Comparison of ENCODE assay signal across 20 cellular contexts in the genomic region with DNA sequence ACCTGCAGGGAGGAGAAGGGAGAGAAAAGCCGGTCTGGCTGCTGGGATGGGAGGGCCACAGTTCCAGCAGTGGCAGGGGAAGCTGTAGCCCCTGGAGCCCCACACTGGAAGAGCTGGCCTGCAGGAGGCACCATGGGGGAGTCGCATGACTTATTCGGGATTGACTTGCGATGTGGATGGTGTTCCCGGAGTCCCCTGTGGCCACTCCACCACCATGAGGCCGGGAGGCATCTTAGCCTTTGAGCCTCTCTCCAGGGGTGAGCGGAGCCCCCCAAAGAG.
DNase-seq lines count a peak whose midpoint lies in the region; ATAC-seq and TF ChIP-seq lines count a peak whose summit lies in the region.
"Had no signal": no experiment of that assay in that cellular context is flagged by ENCODE, and none has a peak within 500 bp of the region (broad histone marks: within the 10 kb centered on the region; RNA-seq: fewer than 3 reads in every experiment).

No MANE protein-coding gene starts in this region.

- CTCF ChIA-PET in HEK293 (lab: Yijun Ruan, JAX): interaction anchor here (0.5 kb wide), 1 partner anchor 83 kb away, joined by 3 read pairs; no protein-coding TSS in a partner anchor

- H3F3A ChIP-seq in GM23338 (replicated peaks; ENCODE audit: low read depth): no peaks in the 10 kb centered on the region

- H2AFZ ChIP-seq in GM23338 (no peak overlapping the region), neuronal stem cell (ENCODE audit: low read length) (no peak overlapping the region)

- peak overlapping the region; percentile 91 for H3K23ac ChIP-seq in neuronal stem cell (ENCODE audit: low read depth, low read length, poor library complexity)

- ATAC-seq in GM23338 (peak; percentile 11; the same call in 2 of the 3 replicates), HG02884 (IDR thresholded peaks at IDR 0.05; ENCODE audit: unreplicated experiment) (no peak), T-helper 17 cell (no peak)
- ATAC-seq: A549; CD8-positive, alpha-beta T cell had no signal

- H4K20me1 ChIP-seq in GM23338 (replicated peaks; ENCODE audit: insufficient read depth): no peaks in the 10 kb centered on the region

- H3K36me3 Mint-ChIP-seq in GM23338 (ENCODE audit: low read depth) (no peaks in the 10 kb centered on the region), T-helper 17 cell (ENCODE audit: low read depth) (no peaks in the 10 kb centered on the region)
- H3K36me3 Mint-ChIP-seq: CD8-positive, alpha-beta T cell had no signal

- H3K4me1 Mint-ChIP-seq in GM23338: peaks cover 3% of the 10 kb centered on the region; the same call in 2 of the 3 replicates
- H3K4me1 Mint-ChIP-seq in T-helper 17 cell: peaks cover 12% of the 10 kb centered on the region
- H3K4me1 Mint-ChIP-seq: B cell had no signal

- peak overlapping the region; percentile 60 for H3K9ac ChIP-seq in neuronal stem cell (ENCODE audit: low read depth, low read length, poor library complexity)
- H3K9ac ChIP-seq: BLaER1 treated with 17β-estradiol and CSF1 and Interleukin-3, amounts not matched to agents 10 nM and 100 nM had no signal

- no peak overlapping the region for H3K27ac Mint-ChIP-seq in GM23338
- no peak overlapping the region for H3K27ac Mint-ChIP-seq in T-helper 17 cell
- H3K27ac Mint-ChIP-seq: B cell; CD4-positive, alpha-beta T cell; CD8-positive, alpha-beta T cell had no signal

- H4K91ac ChIP-seq in neuronal stem cell (ENCODE audit: low read depth, low read length, poor library complexity): no peak overlapping the region

- H3K27ac ChIP-seq in GM23338 (ENCODE audit: low read depth): no peak overlapping the region
- H3K27ac ChIP-seq in HEK293 (ENCODE audit: extremely low read depth, low read depth, low read length): no peak overlapping the region
- no peak overlapping the region for H3K27ac ChIP-seq in neuronal stem cell (replicated peaks; ENCODE audit: low read length)
- H3K27ac ChIP-seq: 22Rv1; A549; BLaER1 treated with 17β-estradiol and CSF1 and Interleukin-3, amounts not matched to agents 10 nM and 100 nM; C4-2B had no signal

- H3K9me3 ChIP-seq in HEK293 (ENCODE audit: control insufficient read depth, insufficient read depth, low read depth, low read length) (no peaks in the 10 kb centered on the region), neuronal stem cell (replicated peaks in 1 of 2; ENCODE audit: control insufficient read depth in 2 of 2, insufficient read depth in 1 of 2, low read depth in 1 of 2, low read length in 2 of 2) (no peaks in the 10 kb centered on the region), T-helper 17 cell (ENCODE audit: control insufficient read depth, low read length, poor library complexity, severe bottlenecking) (no peaks in the 10 kb centered on the region)
- H3K9me3 ChIP-seq: A549; BLaER1 treated with 17β-estradiol and CSF1 and Interleukin-3, amounts not matched to agents 10 nM and 100 nM; Caco-2 had no signal

- no peak overlapping the region for H2BK15ac ChIP-seq in neuronal stem cell (ENCODE audit: low read length)

- H3K4me1 ChIP-seq in GM23338 (ENCODE audit: insufficient read depth): no peaks in the 10 kb centered on the region
- H3K4me1 ChIP-seq in HEK293 (ENCODE audit: control insufficient read depth, insufficient read depth, low read length): no peaks in the 10 kb centered on the region
- no peaks in the 10 kb centered on the region for H3K4me1 ChIP-seq in neuronal stem cell (ENCODE audit: control insufficient read depth in 2 of 2, insufficient read depth in 1 of 2, low read depth in 1 of 2, low read length in 2 of 2)

- H2BK5ac ChIP-seq in neuronal stem cell (ENCODE audit: low read length): no peak overlapping the region

- H2BK120ac ChIP-seq in neuronal stem cell (ENCODE audit: low read depth, low read length): no peak overlapping the region

- no peak for TF ChIP-seq CTCF in GM23338 (conservative IDR thresholded peaks at IDR 0.05; ENCODE audit: low read depth in 2 of 2)
- TF ChIP-seq CTCF in HEK293 (tag by site-specific recombination; IDR thresholded peaks at IDR 0.05): no peak

- H3K79me1 ChIP-seq in neuronal stem cell (ENCODE audit: low read depth, low read length): no peaks in the 10 kb centered on the region

- H3K4me3 ChIP-seq in GM23338 (no peak overlapping the region), HEK293 (ENCODE audit: low read depth, low read length) (no peak overlapping the region), neuronal stem cell (ENCODE audit: low read length in 2 of 2) (no peak overlapping the region)
- H3K4me3 ChIP-seq: A549; BLaER1 treated with 17β-estradiol and CSF1 and Interleukin-3, amounts not matched to agents 10 nM and 100 nM had no signal

- H3K36me3 ChIP-seq in GM23338 (ENCODE audit: insufficient read depth): no peaks in the 10 kb centered on the region
- H3K36me3 ChIP-seq in HEK293 (ENCODE audit: control insufficient read depth in 2 of 2, insufficient read depth in 1 of 2, low read length in 2 of 2): no peaks in the 10 kb centered on the region
- no peaks in the 10 kb centered on the region for H3K36me3 ChIP-seq in neuronal stem cell (replicated peaks in 1 of 2; ENCODE audit: control insufficient read depth in 2 of 2, insufficient read depth in 2 of 2, low read length in 2 of 2)
- H3K36me3 ChIP-seq: BLaER1 treated with 17β-estradiol and CSF1 and Interleukin-3, amounts not matched to agents 10 nM and 100 nM had no signal

- no peaks in the 10 kb centered on the region for H3K9me3 Mint-ChIP-seq in GM23338
- H3K9me3 Mint-ChIP-seq: CD4-positive, alpha-beta T cell; CD8-positive, alpha-beta T cell had no signal

- no peak overlapping the region for H3K4me2 ChIP-seq in GM23338
- H3K4me2 ChIP-seq in neuronal stem cell (ENCODE audit: insufficient read depth, low read length, poor library complexity, severe bottlenecking): no peak overlapping the region
- H3K4me2 ChIP-seq: A549; BLaER1 treated with 17β-estradiol and CSF1 and Interleukin-3, amounts not matched to agents 10 nM and 100 nM had no signal

- H3K14ac ChIP-seq in neuronal stem cell (ENCODE audit: low read length): peak overlapping the region; percentile 56

- H3K27me3 Mint-ChIP-seq in GM23338 (ENCODE audit: insufficient read depth, low read depth, poor library complexity) (peaks cover 10% of the 10 kb centered on the region), T-helper 17 cell (no peaks in the 10 kb centered on the region)
- H3K27me3 Mint-ChIP-seq: CD4-positive, alpha-beta T cell had no signal

- H3K18ac ChIP-seq in neuronal stem cell (ENCODE audit: low read length): peak overlapping the region; percentile 83

- H3K4ac ChIP-seq in neuronal stem cell (ENCODE audit: low read length): no peak overlapping the region

- H2BK12ac ChIP-seq in neuronal stem cell (ENCODE audit: low read length): no peak overlapping the region

- H3K9me2 ChIP-seq in GM23338 (ENCODE audit: insufficient read depth): no peaks in the 10 kb centered on the region

- DNase-seq in GM23338 (ENCODE audit: low spot score): no peak
- peak; percentile 33 for DNase-seq in iPS-NIHi11 (ENCODE audit: low spot score)
- no peak for DNase-seq in neuronal stem cell (ENCODE audit: low spot score)
- no peak for DNase-seq in nucleus accumbens (lab: John Stamatoyannopoulos, UW)
- no peak for DNase-seq in T-helper 17 cell
- DNase-seq in stimulated activated CD4-positive, alpha-beta T cell treated with anti-CD3 and anti-CD28 coated beads, Interleukin-4, amount 100 ng/mL, for 1 hour: no peak
- DNase-seq: AML-193; Caco-2; Calu3; CD4-positive, alpha-beta T cell; CD8-positive, alpha-beta T cell; DMS79 treated with DMSO at 0.1 percent for 48 hours; GF-D8 had no signal

- peak overlapping the region; percentile 63 for H2AK5ac ChIP-seq in neuronal stem cell (ENCODE audit: low read depth, low read length)

- no peak overlapping the region for H4K8ac ChIP-seq in neuronal stem cell (ENCODE audit: low read depth, low read length)

- POLR2A ChIA-PET in HEK293 (lab: Yijun Ruan, JAX): no interaction called here

- WGBS in neuronal stem cell (ENCODE audit: extremely low coverage in 2 of 2, insufficient read length in 2 of 2, insufficient replicate concordance in 1 of 2), 2 donors: no CpG with 5 or more reads among the region's 7 CpGs

- H3K27me3 ChIP-seq in GM23338 (ENCODE audit: insufficient read depth) (no peaks in the 10 kb centered on the region), neuronal stem cell (ENCODE audit: control insufficient read depth in 3 of 3, insufficient read depth in 3 of 3, low read depth in 1 of 3, low read length in 3 of 3) (peaks cover 0 to 30% (median 0%) of the 10 kb centered on the region in 3 experiments)
- H3K27me3 ChIP-seq: BLaER1 treated with 17β-estradiol and CSF1 and Interleukin-3, amounts not matched to agents 10 nM and 100 nM had no signal

- no peak overlapping the region for H3K4me3 Mint-ChIP-seq in GM23338
- H3K4me3 Mint-ChIP-seq in T-helper 17 cell: no peak overlapping the region
- H3K4me3 Mint-ChIP-seq: B cell; CD4-positive, alpha-beta T cell; CD8-positive, alpha-beta T cell had no signal

- no peaks in the 10 kb centered on the region for H3K79me2 ChIP-seq in GM23338 (replicated peaks; ENCODE audit: insufficient read depth)

TF ChIP-seq in GM23338, 12 proteins besides CTCF, POLR2A, EP300 and RAD21 (continues in another document):
- TF ChIP-seq EZH2phosphoT487 (IDR thresholded peaks at IDR 0.05; ENCODE audit: unreplicated experiment) (no peak), STAT1 (IDR thresholded peaks at IDR 0.05; ENCODE audit: unreplicated experiment) (no peak)

TF ChIP-seq in HEK293, 187 proteins besides CTCF, POLR2A, EP300 and RAD21 (continues in another document):
- TF ChIP-seq, protein P1, sequence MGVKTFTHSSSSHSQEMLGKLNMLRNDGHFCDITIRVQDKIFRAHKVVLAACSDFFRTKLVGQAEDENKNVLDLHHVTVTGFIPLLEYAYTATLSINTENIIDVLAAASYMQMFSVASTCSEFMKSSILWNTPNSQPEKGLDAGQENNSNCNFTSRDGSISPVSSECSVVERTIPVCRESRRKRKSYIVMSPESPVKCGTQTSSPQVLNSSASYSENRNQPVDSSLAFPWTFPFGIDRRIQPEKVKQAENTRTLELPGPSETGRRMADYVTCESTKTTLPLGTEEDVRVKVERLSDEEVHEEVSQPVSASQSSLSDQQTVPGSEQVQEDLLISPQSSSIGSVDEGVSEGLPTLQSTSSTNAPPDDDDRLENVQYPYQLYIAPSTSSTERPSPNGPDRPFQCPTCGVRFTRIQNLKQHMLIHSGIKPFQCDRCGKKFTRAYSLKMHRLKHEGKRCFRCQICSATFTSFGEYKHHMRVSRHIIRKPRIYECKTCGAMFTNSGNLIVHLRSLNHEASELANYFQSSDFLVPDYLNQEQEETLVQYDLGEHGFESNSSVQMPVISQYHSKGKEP (tag by site-specific recombination; IDR thresholded peaks at IDR 0.05): no peak
- peak; percentile 30; the same call in 1 of the 2 replicates for TF ChIP-seq GLIS2 (tag by site-specific recombination; IDR thresholded peaks at IDR 0.05)
